Comparison of ENCODE assay signal across 9 cellular contexts in the genomic region with DNA sequence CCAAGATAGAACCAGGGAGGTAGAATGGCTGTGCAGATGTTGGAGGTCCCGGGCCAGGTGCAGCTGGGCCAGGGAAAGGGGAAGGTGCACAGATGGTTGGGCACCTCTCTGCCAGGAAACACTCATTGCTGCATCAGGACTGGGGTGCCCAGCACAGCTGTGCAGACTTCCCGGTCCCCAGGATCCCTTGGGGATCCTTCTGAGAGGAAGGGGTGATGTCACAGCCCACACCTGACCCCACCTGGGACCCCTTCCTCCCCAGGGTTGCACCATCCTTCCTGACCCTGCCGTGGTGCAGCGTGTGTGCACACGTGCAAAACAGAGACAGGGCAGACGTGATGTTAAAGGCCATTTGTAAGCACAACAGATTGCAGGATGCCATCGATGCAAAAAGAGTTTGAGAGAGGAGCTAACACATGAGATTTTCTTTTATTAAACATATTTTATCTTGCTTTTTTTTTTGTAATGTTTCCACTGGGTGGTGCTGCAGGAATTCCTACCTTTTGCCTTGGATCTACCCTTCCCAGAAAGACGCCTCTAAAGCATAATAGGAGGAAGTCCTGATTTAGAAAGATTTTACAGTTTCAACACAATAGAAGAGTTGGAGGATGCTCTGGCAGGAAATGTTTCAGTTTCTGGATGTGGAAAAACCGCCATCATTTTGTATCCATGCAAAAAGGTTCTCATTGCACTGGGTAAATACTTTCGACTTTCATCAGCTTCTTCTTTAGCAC. TPM values are rescaled to one million over a fixed set of nuclear protein-coding genes. Genes with fewer than 3 reads are reported as not detected.
DNase-seq lines count a peak whose midpoint lies in the region; ATAC-seq and TF ChIP-seq lines count a peak whose summit lies in the region.
"Had no signal": no experiment of that assay in that cellular context is flagged by ENCODE, and none has a peak within 500 bp of the region (broad histone marks: within the 10 kb centered on the region; RNA-seq: fewer than 3 reads in every experiment).

No MANE protein-coding gene starts in this region.

- peaks cover 87% of the 10 kb centered on the region for H3K4me1 Mint-ChIP-seq in activated CD4-positive, alpha-beta T cell treated with anti-CD3 and anti-CD28 coated beads, Interleukin-2, amount 10 ng/mL, durations not matched to agents 24 days and 14 days
- H3K4me1 Mint-ChIP-seq in T-helper 2 cell treated with Interferon-gamma antibody and Interleukin-4, amounts not matched to agents 5 μg/mL and 100 μg/mL, for 36 hours (ENCODE audit: low read depth): peaks cover 80% of the 10 kb centered on the region

- no peak for TF ChIP-seq POLR2A in GM18505 (IDR thresholded peaks at IDR 0.05; ENCODE audit: borderline replicate concordance, extremely low read depth, insufficient read depth, insufficient read length)

- intact Hi-C loops in activated CD4-positive, alpha-beta T cell treated with anti-CD3 and anti-CD28 coated beads, Interleukin-2, amount 10 ng/mL, durations not matched to agents 24 days and 14 days (cut with micrococcal nuclease): no loop called here

- peak overlapping the region; percentile 86 for H3K4me3 Mint-ChIP-seq in activated CD4-positive, alpha-beta T cell treated with anti-CD3 and anti-CD28 coated beads, Interleukin-2, amount 10 ng/mL, durations not matched to agents 24 days and 14 days
- H3K4me3 Mint-ChIP-seq in T-helper 2 cell treated with Interferon-gamma antibody and Interleukin-4, amounts not matched to agents 5 μg/mL and 100 μg/mL, for 36 hours: peak overlapping the region; percentile 84

- peak overlapping the region; percentile 4 for H3K4me3 ChIP-seq in fibroblast of the aortic adventitia (ENCODE audit: low read depth, low read length)

- no peaks in the 10 kb centered on the region for H3K9me3 Mint-ChIP-seq in activated CD4-positive, alpha-beta T cell treated with anti-CD3 and anti-CD28 coated beads, Interleukin-2, amount 10 ng/mL, durations not matched to agents 24 days and 14 days
- no peaks in the 10 kb centered on the region for H3K9me3 Mint-ChIP-seq in T-helper 2 cell treated with Interferon-gamma antibody and Interleukin-4, amounts not matched to agents 5 μg/mL and 100 μg/mL, for 36 hours

- TF ChIP-seq CTCF in fibroblast of the aortic adventitia (IDR thresholded peaks at IDR 0.05; ENCODE audit: insufficient read depth, low read length): no peak

- H3K27ac Mint-ChIP-seq in activated CD4-positive, alpha-beta T cell treated with anti-CD3 and anti-CD28 coated beads, Interleukin-2, amount 10 ng/mL, durations not matched to agents 24 days and 14 days: peak overlapping the region; percentile 65
- H3K27ac Mint-ChIP-seq in T-helper 2 cell treated with Interferon-gamma antibody and Interleukin-4, amounts not matched to agents 5 μg/mL and 100 μg/mL, for 36 hours: peak overlapping the region; percentile 13

- H3K36me3 Mint-ChIP-seq in activated CD4-positive, alpha-beta T cell treated with anti-CD3 and anti-CD28 coated beads, Interleukin-2, amount 10 ng/mL, durations not matched to agents 24 days and 14 days (ENCODE audit: low read depth): peaks cover 46% of the 10 kb centered on the region
- H3K36me3 Mint-ChIP-seq in T-helper 2 cell treated with Interferon-gamma antibody and Interleukin-4, amounts not matched to agents 5 μg/mL and 100 μg/mL, for 36 hours (ENCODE audit: low read depth): peaks cover 18% of the 10 kb centered on the region

- DNase-seq in activated CD4-positive, alpha-beta T cell treated with anti-CD3 and anti-CD28 coated beads, Interleukin-2, amount 10 ng/mL, durations not matched to agents 24 days and 14 days: no peak
- no peak for DNase-seq in activated CD4-positive, alpha-beta T cell treated with anti-CD3 and anti-CD28 coated beads, Interleukin-2, amount 50 U/mL, for 4 hours
- DNase-seq in T-helper 2 cell treated with Interferon-gamma antibody and Interleukin-4, amounts not matched to agents 5 μg/mL and 100 μg/mL, for 36 hours (ENCODE audit: low spot score): no peak
- DNase-seq in fibroblast of the aortic adventitia (ENCODE audit: low read depth): peak; percentile 70
- DNase-seq in stimulated activated naive CD8-positive, alpha-beta T cell treated with anti-CD3 and anti-CD28 coated beads, Interleukin-15, Interleukin-2, amounts not matched to agents 100 U/mL and 50 U/mL, for 24 hours: no peak
- no peak for DNase-seq in hepatic stellate cell (ENCODE audit: low spot score)
- DNase-seq in KG1 (lab: John Stamatoyannopoulos, UW): no peak
- DNase-seq: AML-193 had no signal

- ATAC-seq in stimulated activated naive CD8-positive, alpha-beta T cell treated with anti-CD3 and anti-CD28 coated beads, Interleukin-15, Interleukin-2, amounts not matched to agents 100 U/mL and 50 U/mL, for 24 hours: peak; percentile 15
- no peak for ATAC-seq in GM18505 (IDR thresholded peaks at IDR 0.05; ENCODE audit: unreplicated experiment)

- no peaks in the 10 kb centered on the region for H3K27me3 Mint-ChIP-seq in activated CD4-positive, alpha-beta T cell treated with anti-CD3 and anti-CD28 coated beads, Interleukin-2, amount 10 ng/mL, durations not matched to agents 24 days and 14 days
- no peaks in the 10 kb centered on the region for H3K27me3 Mint-ChIP-seq in T-helper 2 cell treated with Interferon-gamma antibody and Interleukin-4, amounts not matched to agents 5 μg/mL and 100 μg/mL, for 36 hours (ENCODE audit: low read depth)

RNA-seq across cellular contexts. Expression of a gene that starts 14.8 kb away (rescaled TPM):
- total RNA-seq in activated CD4-positive, alpha-beta T cell treated with anti-CD3 and anti-CD28 coated beads, Interleukin-2, amount 10 ng/mL, durations not matched to agents 24 days and 14 days: 29.6 and 33.5 TPM in 2 replicates
- 18.6 and 75.0 TPM in 2 replicates for total RNA-seq in fibroblast of the aortic adventitia (ENCODE audit: low replicate concordance)
